8 cellular contexts compared by ENCODE assay signal in genomic region chr17:69327060-69327831, GRCh38. TPM values are rescaled to one million over a fixed set of nuclear protein-coding genes. Genes with fewer than 3 reads are reported as not detected.
DNase-seq lines count a peak whose midpoint lies in the region; ATAC-seq and TF ChIP-seq lines count a peak whose summit lies in the region.

Gene ABCA5 (minus strand): TSS chr17:69327133. CDS start chr17:69314415, 12,718 bp downstream.

- no peaks in the 10 kb centered on the region for H3K9me3 ChIP-seq in osteoblast (ENCODE audit: low read depth, low read length)
- no peaks in the 10 kb centered on the region for H3K9me3 ChIP-seq in testis

- H3K36me3 ChIP-seq in osteoblast (ENCODE audit: insufficient read depth, low read length) (no peaks in the 10 kb centered on the region), testis (ENCODE audit: low read depth, missing control alignments) (no peaks in the 10 kb centered on the region)

- H3K79me2 ChIP-seq in osteoblast (ENCODE audit: insufficient read depth, low read length) = no peaks in the 10 kb centered on the region

- no peaks in the 10 kb centered on the region for H4K20me1 ChIP-seq in osteoblast (ENCODE audit: insufficient read depth, low read length)

- peak; percentile 51 for TF ChIP-seq POLR2A in testis (IDR thresholded peaks at IDR 0.05)

- H3K27me3 ChIP-seq in osteoblast (ENCODE audit: insufficient read depth, low read length) (peaks cover 6% of the 10 kb centered on the region), testis (no peaks in the 10 kb centered on the region)

- H3K4me3 Mint-ChIP-seq in activated naive CD8-positive, alpha-beta T cell treated with anti-CD3 and anti-CD28 coated beads for 36 hours = peak within 1 kb of the TSS; percentile 99
- peak within 1 kb of the TSS; percentile 98 for H3K4me3 Mint-ChIP-seq in glutamatergic neuron (ENCODE audit: unreplicated experiment)

- ATAC-seq in SK-N-SH treated with all-trans-retinoic acid at 6 μM for 48 hours = peak; percentile 95

- H3K4me1 ChIP-seq in osteoblast (ENCODE audit: insufficient read depth, low read length) (peaks cover 10% of the 10 kb centered on the region), testis (peaks cover 7% of the 10 kb centered on the region)

- H3K4me1 Mint-ChIP-seq in activated naive CD8-positive, alpha-beta T cell treated with anti-CD3 and anti-CD28 coated beads for 36 hours = peaks cover 38% of the 10 kb centered on the region
- peaks cover 25% of the 10 kb centered on the region for H3K4me1 Mint-ChIP-seq in glutamatergic neuron (ENCODE audit: low read depth, unreplicated experiment)

- peaks cover 12% of the 10 kb centered on the region for H3K27me3 Mint-ChIP-seq in activated naive CD8-positive, alpha-beta T cell treated with anti-CD3 and anti-CD28 coated beads for 36 hours
- peaks cover 13% of the 10 kb centered on the region for H3K27me3 Mint-ChIP-seq in glutamatergic neuron (ENCODE audit: unreplicated experiment)

- 0 to 2% methylated on average over 6 to 71 of the region's 74 CpGs for WGBS in testis, 2 donors

- DNase-seq in GM04504 (ENCODE audit: low read depth) = peak; percentile 73
- DNase-seq in HFF-Myc (ENCODE audit: extremely low read depth, low read depth) = peak; percentile 55
- DNase-seq in NAMALWA (ENCODE audit: low spot score) = peak; percentile 85
- peak; percentile 94 for DNase-seq in activated naive CD8-positive, alpha-beta T cell treated with anti-CD3 and anti-CD28 coated beads for 36 hours
- DNase-seq in glutamatergic neuron = peak; percentile 85
- DNase-seq in osteoblast (ENCODE audit: insufficient read length, low spot score, missing footprints) = peak; percentile 95
- DNase-seq in testis = peak; percentile 92

- H3K4me3 ChIP-seq in HFF-Myc (replicated peaks; ENCODE audit: low read depth, low read length) = peak within 1 kb of the TSS; percentile 66
- H3K4me3 ChIP-seq in osteoblast (ENCODE audit: insufficient read depth, low read length) = peak within 1 kb of the TSS; percentile 85
- peak within 1 kb of the TSS; percentile 79 to 93 for H3K4me3 ChIP-seq in testis

- TF ChIP-seq CTCF in HFF-Myc (IDR thresholded peaks at IDR 0.05; ENCODE audit: low read depth, low read length, missing control alignments) (no peak), glutamatergic neuron (IDR thresholded peaks at IDR 0.05; ENCODE audit: partially characterized antibody, unreplicated experiment) (no peak), osteoblast (IDR thresholded peaks at IDR 0.05; ENCODE audit: extremely low read depth, low read depth, low read length) (no peak), testis (IDR thresholded peaks at IDR 0.05) (no peak)

- intact Hi-C loops in testis (cut with DNase I; ENCODE audit: low total_unique reads) = no loop called here

- peaks cover 17% of the 10 kb centered on the region for H3K36me3 Mint-ChIP-seq in activated naive CD8-positive, alpha-beta T cell treated with anti-CD3 and anti-CD28 coated beads for 36 hours
- peaks cover 10% of the 10 kb centered on the region for H3K36me3 Mint-ChIP-seq in glutamatergic neuron (ENCODE audit: unreplicated experiment)

- peak within 1 kb of the TSS; percentile 3 for H3K27ac ChIP-seq in osteoblast (ENCODE audit: low read depth, low read length)
- peak within 1 kb of the TSS; percentile 92 to 94 for H3K27ac ChIP-seq in testis

- peak within 1 kb of the TSS; percentile 99 for H3K27ac Mint-ChIP-seq in activated naive CD8-positive, alpha-beta T cell treated with anti-CD3 and anti-CD28 coated beads for 36 hours
- peak within 1 kb of the TSS; percentile 99 for H3K27ac Mint-ChIP-seq in glutamatergic neuron (ENCODE audit: unreplicated experiment)

- peak within 1 kb of the TSS; percentile 99 for H3K4me2 ChIP-seq in osteoblast (ENCODE audit: insufficient read depth, low read length)

- H3K9me3 Mint-ChIP-seq in activated naive CD8-positive, alpha-beta T cell treated with anti-CD3 and anti-CD28 coated beads for 36 hours = peaks cover 11% of the 10 kb centered on the region
- peaks cover 23% of the 10 kb centered on the region for H3K9me3 Mint-ChIP-seq in glutamatergic neuron (ENCODE audit: unreplicated experiment)

- H2AFZ ChIP-seq in osteoblast (ENCODE audit: low read length) = peak within 1 kb of the TSS; percentile 98

TF ChIP-seq in SK-N-SH treated with all-trans-retinoic acid at 6 μM for 48 hours, 23 proteins besides CTCF, POLR2A, EP300 and RAD21:
- TF ChIP-seq GLIS3 (CRISPR knock-in tag; IDR thresholded peaks at IDR 0.05) (no peak), ARNTL (CRISPR knock-in tag; IDR thresholded peaks at IDR 0.05; ENCODE audit: borderline replicate concordance, low read depth) (no peak), ZNF70 (CRISPR knock-in tag; IDR thresholded peaks at IDR 0.05) (no peak), TCF4 (CRISPR knock-in tag; IDR thresholded peaks at IDR 0.05; ENCODE audit: borderline replicate concordance) (no peak), SNAI2 (CRISPR knock-in tag; IDR thresholded peaks at IDR 0.05) (no peak; the same call in 1 of the 2 replicates)

RNA-seq across cellular contexts. Expression of gene ABCA5, which starts in this region (rescaled TPM):
- total RNA-seq in activated naive CD8-positive, alpha-beta T cell treated with anti-CD3 and anti-CD28 coated beads for 36 hours = 10 to 100 TPM in 1 of 2 experiments, 1 to 10 TPM in 1; 8.0 to 11.2 TPM
- total RNA-seq in glutamatergic neuron (ENCODE audit: unreplicated experiment) (485 TPM), osteoblast (15.9 and 22.4 TPM in 2 replicates), testis (10 to 100 TPM; 50.6 to 59.8 TPM)
- polyA plus RNA-seq in testis (ENCODE audit: insufficient read depth, low read depth, low replicate concordance) = 22.6 TPM

Comparison
In these comparisons a context has a peak if more than half of its experiments do, and no peak if none do; other contexts are left out.
1. Peak in every context shown above with its lines: DNase-seq, ATAC-seq, H3K4me3 ChIP-seq and H3K27ac ChIP-seq.